21 cellular contexts compared by ENCODE assay signal in the genomic region with DNA sequence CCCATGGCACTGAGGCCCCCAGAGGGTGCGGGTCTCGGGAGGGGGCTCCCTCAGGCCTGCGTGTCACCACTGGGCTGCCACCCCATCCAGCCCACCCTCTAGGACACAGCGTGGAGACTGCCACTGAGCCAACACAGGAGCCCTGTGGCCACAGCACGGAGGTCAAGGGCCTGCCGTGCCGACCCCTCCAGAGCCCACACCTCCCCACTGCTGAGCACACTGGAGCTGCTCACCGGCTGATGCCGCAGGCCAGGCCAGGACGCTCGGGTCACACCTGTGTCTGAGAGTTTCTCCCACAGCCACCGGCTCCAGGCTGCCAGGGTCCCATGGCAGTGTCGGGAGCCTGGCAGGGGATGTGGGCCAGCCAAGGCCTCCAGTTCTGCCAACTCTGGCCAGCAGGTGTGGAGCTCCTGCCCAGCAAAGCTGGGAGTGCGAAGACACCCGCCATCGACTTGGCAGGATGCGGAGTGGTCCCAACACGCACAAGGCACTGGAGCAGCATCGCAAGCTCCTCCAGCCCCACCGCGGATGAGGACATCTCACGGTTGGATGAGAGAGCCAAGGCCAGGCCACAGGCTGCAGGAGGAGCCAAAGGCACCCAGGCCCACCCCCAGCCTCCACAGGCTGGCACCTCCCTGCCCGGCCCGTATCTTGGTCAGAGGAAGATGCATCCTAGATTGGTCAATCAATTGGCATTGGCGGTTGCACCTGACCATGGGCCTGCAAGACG.
DNase-seq lines count a peak whose midpoint lies in the region; ATAC-seq and TF ChIP-seq lines count a peak whose summit lies in the region.
"Had no signal": no experiment of that assay in that cellular context is flagged by ENCODE, and none has a peak within 500 bp of the region (broad histone marks: within the 10 kb centered on the region; RNA-seq: fewer than 3 reads in every experiment).

No MANE protein-coding gene starts in this region.

- intact Hi-C loops in Right ventricle myocardium inferior (cut with DNase I): no loop called here
- intact Hi-C loops in heart right ventricle (cut with DNase I): no loop called here

- H2AFZ ChIP-seq in neuronal stem cell (ENCODE audit: low read length): no peak overlapping the region
- H2AFZ ChIP-seq: GM23338 had no signal

- no peak overlapping the region for H4K8ac ChIP-seq in neuronal stem cell (ENCODE audit: low read depth, low read length)

- H2BK5ac ChIP-seq in neuronal stem cell (ENCODE audit: low read length): peak overlapping the region; percentile 75

- H3K9ac ChIP-seq in BLaER1 (peak overlapping the region; percentile 53; the same call in 1 of the 2 replicates), neuronal stem cell (ENCODE audit: low read depth, low read length, poor library complexity) (no peak overlapping the region)

- peak overlapping the region; percentile 62 for H3K4me2 ChIP-seq in BLaER1
- no peak overlapping the region for H3K4me2 ChIP-seq in neuronal stem cell (ENCODE audit: insufficient read depth, low read length, poor library complexity, severe bottlenecking)
- H3K4me2 ChIP-seq: A549, GM23338 had no signal

- H3K4me3 ChIP-seq in heart right ventricle (no peak overlapping the region), BLaER1 (no peak overlapping the region), neuronal stem cell (ENCODE audit: low read length in 2 of 2) (no peak overlapping the region)
- H3K4me3 ChIP-seq: A549, GM23338 had no signal

- peak overlapping the region; percentile 24 for H3K27ac Mint-ChIP-seq in T-helper 17 cell
- H3K27ac Mint-ChIP-seq: CD4-positive, CD25-positive, alpha-beta regulatory T cell; CD8-positive, alpha-beta T cell; GM23338; H9 had no signal

- H3K18ac ChIP-seq in neuronal stem cell (ENCODE audit: low read length): peak overlapping the region; percentile 85

- 86 to 93% methylated on average over 26 of the region's 26 CpGs for WGBS in heart right ventricle, 2 donors
- WGBS in neuronal stem cell (ENCODE audit: extremely low coverage in 2 of 2, insufficient read length in 2 of 2, insufficient replicate concordance in 1 of 2), 2 donors: no CpG with 5 or more reads among the region's 26 CpGs

- H2AK5ac ChIP-seq in neuronal stem cell (ENCODE audit: low read depth, low read length): peak overlapping the region; percentile 92

- H3K27me3 ChIP-seq in heart right ventricle: peaks cover 0 to 7% (median 0%) of the 10 kb centered on the region in 7 donors
- no peaks in the 10 kb centered on the region for H3K27me3 ChIP-seq in BLaER1
- H3K27me3 ChIP-seq in neuronal stem cell (ENCODE audit: control insufficient read depth in 3 of 3, insufficient read depth in 3 of 3, low read depth in 1 of 3, low read length in 3 of 3): peaks cover 0 to 2% (median 0%) of the 10 kb centered on the region in 3 experiments
- H3K27me3 ChIP-seq: BE2C had no signal

- no peaks in the 10 kb centered on the region for H3K79me1 ChIP-seq in neuronal stem cell (ENCODE audit: low read depth, low read length)

- H3K9me3 ChIP-seq in heart right ventricle (no peaks in the 10 kb centered on the region), BLaER1 (no peaks in the 10 kb centered on the region), T-helper 17 cell (ENCODE audit: control insufficient read depth, low read length, poor library complexity, severe bottlenecking) (no peaks in the 10 kb centered on the region), neuronal stem cell (replicated peaks in 1 of 2; ENCODE audit: control insufficient read depth in 2 of 2, insufficient read depth in 1 of 2, low read depth in 1 of 2, low read length in 2 of 2) (peaks cover 0 to 3% of the 10 kb centered on the region in 2 donors)
- H3K9me3 ChIP-seq: A549, BE2C, Caco-2 had no signal

- peaks cover 98% of the 10 kb centered on the region for H4K20me1 ChIP-seq in BLaER1

- no peak overlapping the region for H3K4me3 Mint-ChIP-seq in T-helper 17 cell
- H3K4me3 Mint-ChIP-seq: CD4-positive, CD25-positive, alpha-beta regulatory T cell; CD8-positive, alpha-beta T cell; GM23338; H9 had no signal

- H3K4me1 Mint-ChIP-seq in T-helper 17 cell: peaks cover 14% of the 10 kb centered on the region
- H3K4me1 Mint-ChIP-seq: GM23338, H9 had no signal

- peak; percentile 58 for DNase-seq in Right ventricle myocardium inferior (ENCODE audit: missing footprints)
- DNase-seq in heart right ventricle: no peak
- no peak for DNase-seq in T-helper 17 cell
- DNase-seq in neuronal stem cell (ENCODE audit: low spot score): no peak
- DNase-seq: 8988T; ACHN; AML-193; BE2C; Caco-2; CD4-positive, CD25-positive, alpha-beta regulatory T cell; CD8-positive, alpha-beta T cell; DMS153; DND-41; H9 had no signal

- H3K27me3 Mint-ChIP-seq in T-helper 17 cell: no peaks in the 10 kb centered on the region
- H3K27me3 Mint-ChIP-seq: CD4-positive, CD25-positive, alpha-beta regulatory T cell had no signal

- peak overlapping the region; percentile 73 for H2BK12ac ChIP-seq in neuronal stem cell (ENCODE audit: low read length)

- H3K14ac ChIP-seq in neuronal stem cell (ENCODE audit: low read length): peak overlapping the region; percentile 25

- TF ChIP-seq CTCF in heart right ventricle (IDR thresholded peaks at IDR 0.05): no peak

- H3K36me3 Mint-ChIP-seq in T-helper 17 cell (ENCODE audit: low read depth): peaks cover 4% of the 10 kb centered on the region

- H3K27ac ChIP-seq in heart right ventricle: no peak overlapping the region
- peak overlapping the region; percentile 34; the same call in 1 of the 2 replicates for H3K27ac ChIP-seq in BLaER1
- H3K27ac ChIP-seq in neuronal stem cell (replicated peaks; ENCODE audit: low read length): no peak overlapping the region
- H3K27ac ChIP-seq: A549, C4-2B had no signal

- ATAC-seq in Right ventricle myocardium inferior: no peak
- no peak for ATAC-seq in heart right ventricle
- no peak for ATAC-seq in T-helper 17 cell
- no peak for ATAC-seq in HG03565 (IDR thresholded peaks at IDR 0.05; ENCODE audit: unreplicated experiment)
- ATAC-seq in GM19035 (IDR thresholded peaks at IDR 0.05; ENCODE audit: unreplicated experiment): no peak
- ATAC-seq: A549; CD8-positive, alpha-beta T cell; GM23338; HCT116 had no signal

- H3K4ac ChIP-seq in neuronal stem cell (ENCODE audit: low read length): no peak overlapping the region

- no peaks in the 10 kb centered on the region for H3K4me1 ChIP-seq in heart right ventricle
- H3K4me1 ChIP-seq in BLaER1: peaks cover 58% of the 10 kb centered on the region
- H3K4me1 ChIP-seq in neuronal stem cell (ENCODE audit: control insufficient read depth in 2 of 2, insufficient read depth in 1 of 2, low read depth in 1 of 2, low read length in 2 of 2): peaks cover 0 to 1% of the 10 kb centered on the region in 2 donors
- H3K4me1 ChIP-seq: A549, BE2C, Caco-2 had no signal

- H4K91ac ChIP-seq in neuronal stem cell (ENCODE audit: low read depth, low read length, poor library complexity): no peak overlapping the region

- H3K23ac ChIP-seq in neuronal stem cell (ENCODE audit: low read depth, low read length, poor library complexity): no peak overlapping the region

- H2BK15ac ChIP-seq in neuronal stem cell (ENCODE audit: low read length): peak overlapping the region; percentile 67

- H3K36me3 ChIP-seq in heart right ventricle (no peaks in the 10 kb centered on the region), BLaER1 (peaks cover 65% of the 10 kb centered on the region), neuronal stem cell (replicated peaks in 1 of 2; ENCODE audit: control insufficient read depth in 2 of 2, insufficient read depth in 2 of 2, low read length in 2 of 2) (no peaks in the 10 kb centered on the region)
- H3K36me3 ChIP-seq: BE2C had no signal

- H2BK120ac ChIP-seq in neuronal stem cell (ENCODE audit: low read depth, low read length): peak overlapping the region; percentile 72
